29 cellular contexts compared by ENCODE assay signal in genomic region chr4:102529977-102530376, GRCh38. TPM values are rescaled to one million over a fixed set of nuclear protein-coding genes. Genes with fewer than 3 reads are reported as not detected.
DNase-seq lines count a peak whose midpoint lies in the region; ATAC-seq and TF ChIP-seq lines count a peak whose summit lies in the region.
"Had no signal": no experiment of that assay in that cellular context is flagged by ENCODE, and none has a peak within 500 bp of the region (broad histone marks: within the 10 kb centered on the region; RNA-seq: fewer than 3 reads in every experiment).

No MANE protein-coding gene starts in this region.

- no peak overlapping the region for H2BK120ac ChIP-seq in mesendoderm (ENCODE audit: low read depth, low read length)

- H3K4me3 Mint-ChIP-seq in activated naive CD4-positive, alpha-beta T cell treated with anti-CD3 and anti-CD28 coated beads, Interleukin-2, amount 50 U/mL, for 24 hours: peak overlapping the region; percentile 68
- H3K4me3 Mint-ChIP-seq in activated T-helper 17 cell treated with anti-CD3 and anti-CD28 coated beads, Interleukin-2, amount 50 U/mL, for 72 hours: peak overlapping the region; percentile 19
- H3K4me3 Mint-ChIP-seq: neural crest cell; T-helper 1 cell treated with Interleukin-12 subunit alpha and Interleukin-12 subunit beta and Interleukin-4 antibody, amounts not matched to agents 30 μg/mL and 1 μg/mL, for 36 hours had no signal

- no peak overlapping the region for H2BK5ac ChIP-seq in mesendoderm (ENCODE audit: low read length)

- no peaks in the 10 kb centered on the region for H3K9me2 ChIP-seq in hepatocyte (replicated peaks; ENCODE audit: insufficient read depth)
- H3K9me2 ChIP-seq: SK-N-SH had no signal

- H3K27me3 Mint-ChIP-seq in activated naive CD4-positive, alpha-beta T cell treated with anti-CD3 and anti-CD28 coated beads, Interleukin-2, amount 50 U/mL, for 24 hours: no peaks in the 10 kb centered on the region
- H3K27me3 Mint-ChIP-seq in activated T-helper 17 cell treated with anti-CD3 and anti-CD28 coated beads, Interleukin-2, amount 50 U/mL, for 72 hours: no peaks in the 10 kb centered on the region

- H3K4me2 ChIP-seq in hepatocyte: peak overlapping the region; percentile 5
- no peak overlapping the region for H3K4me2 ChIP-seq in mesendoderm (ENCODE audit: low read length)
- H3K4me2 ChIP-seq: SK-N-SH had no signal

- H3K9me3 ChIP-seq in hepatocyte (ENCODE audit: low read depth) (no peaks in the 10 kb centered on the region), body of pancreas (no peaks in the 10 kb centered on the region)
- H3K9me3 ChIP-seq: breast epithelium, SK-N-SH, stomach had no signal

- H3K56ac ChIP-seq in mesendoderm (ENCODE audit: low read length): no peak overlapping the region

- H4K20me1 ChIP-seq in hepatocyte (ENCODE audit: insufficient read depth, poor library complexity, severe bottlenecking): no peaks in the 10 kb centered on the region

- H3K27me3 ChIP-seq in hepatocyte: no peaks in the 10 kb centered on the region
- H3K27me3 ChIP-seq in body of pancreas: no peaks in the 10 kb centered on the region
- no peaks in the 10 kb centered on the region for H3K27me3 ChIP-seq in mesendoderm (ENCODE audit: insufficient read depth, low read length, poor library complexity)
- H3K27me3 ChIP-seq: breast epithelium, stomach had no signal

- intact Hi-C loops in body of pancreas (cut with DNase I): no loop called here

- H3K79me2 ChIP-seq in hepatocyte: peaks cover 22% of the 10 kb centered on the region
- no peaks in the 10 kb centered on the region for H3K79me2 ChIP-seq in mesendoderm (ENCODE audit: control insufficient read depth, insufficient read depth, low read length)
- H3K79me2 ChIP-seq: parathyroid adenoma had no signal

- peaks cover 48% of the 10 kb centered on the region for H3K36me3 Mint-ChIP-seq in activated naive CD4-positive, alpha-beta T cell treated with anti-CD3 and anti-CD28 coated beads, Interleukin-2, amount 50 U/mL, for 24 hours
- peaks cover 100% of the 10 kb centered on the region for H3K36me3 Mint-ChIP-seq in activated T-helper 17 cell treated with anti-CD3 and anti-CD28 coated beads, Interleukin-2, amount 50 U/mL, for 72 hours (ENCODE audit: low read depth)

- no peaks in the 10 kb centered on the region for H3K79me1 ChIP-seq in mesendoderm (ENCODE audit: low read length)

- H3K9me3 Mint-ChIP-seq in activated naive CD4-positive, alpha-beta T cell treated with anti-CD3 and anti-CD28 coated beads, Interleukin-2, amount 50 U/mL, for 24 hours: no peaks in the 10 kb centered on the region
- no peaks in the 10 kb centered on the region for H3K9me3 Mint-ChIP-seq in activated T-helper 17 cell treated with anti-CD3 and anti-CD28 coated beads, Interleukin-2, amount 50 U/mL, for 72 hours
- H3K9me3 Mint-ChIP-seq: neural crest cell; T-helper 1 cell treated with Interleukin-12 subunit alpha and Interleukin-12 subunit beta and Interleukin-4 antibody, amounts not matched to agents 30 μg/mL and 1 μg/mL, for 36 hours had no signal

- H3K27ac Mint-ChIP-seq in activated naive CD4-positive, alpha-beta T cell treated with anti-CD3 and anti-CD28 coated beads, Interleukin-2, amount 50 U/mL, for 24 hours: peak overlapping the region; percentile 70
- peak overlapping the region; percentile 65 for H3K27ac Mint-ChIP-seq in activated T-helper 17 cell treated with anti-CD3 and anti-CD28 coated beads, Interleukin-2, amount 50 U/mL, for 72 hours
- H3K27ac Mint-ChIP-seq: T-helper 1 cell treated with Interleukin-12 subunit alpha and Interleukin-12 subunit beta and Interleukin-4 antibody, amounts not matched to agents 30 μg/mL and 1 μg/mL, for 36 hours had no signal

- no peak for TF ChIP-seq POLR2A in body of pancreas (IDR thresholded peaks at IDR 0.05)

- ATAC-seq in activated T-helper 17 cell treated with anti-CD3 and anti-CD28 coated beads, Interleukin-2, amount 50 U/mL, for 72 hours (replicated peaks): no peak
- no peak for ATAC-seq in body of pancreas
- ATAC-seq: HepG2, left cardiac atrium, PC-3 had no signal

- H3K4me1 Mint-ChIP-seq in activated naive CD4-positive, alpha-beta T cell treated with anti-CD3 and anti-CD28 coated beads, Interleukin-2, amount 50 U/mL, for 24 hours: peaks cover 92% of the 10 kb centered on the region
- H3K4me1 Mint-ChIP-seq in activated T-helper 17 cell treated with anti-CD3 and anti-CD28 coated beads, Interleukin-2, amount 50 U/mL, for 72 hours: peaks cover 58% of the 10 kb centered on the region

- 26% methylated on average over 1 of the region's 1 CpG for WGBS in hepatocyte (ENCODE audit: low lambda C conversion rate, missing lambda C conversion rate)
- WGBS in body of pancreas, 2 donors: 63 to 75% methylated on average over 1 of the region's 1 CpG
- no CpG with 5 or more reads among the region's 1 CpG for WGBS in mesendoderm (ENCODE audit: extremely low coverage, insufficient coverage, low lambda C conversion rate)

- TF ChIP-seq CTCF in hepatocyte (IDR thresholded peaks at IDR 0.05; ENCODE audit: poor library complexity) (no peak), body of pancreas (IDR thresholded peaks at IDR 0.05) (no peak)

- H3K23ac ChIP-seq in mesendoderm (ENCODE audit: low read length): no peak overlapping the region

- no peak overlapping the region for H3K9ac ChIP-seq in mesendoderm (ENCODE audit: low read length)
- H3K9ac ChIP-seq: parathyroid adenoma, SK-N-SH had no signal

- no peak overlapping the region for H2AFZ ChIP-seq in hepatocyte
- H2AFZ ChIP-seq: parathyroid adenoma had no signal

- no peak overlapping the region for H4K5ac ChIP-seq in mesendoderm (ENCODE audit: low read length)

- no peak overlapping the region for H3K4ac ChIP-seq in mesendoderm (ENCODE audit: low read depth, low read length)

- no peak overlapping the region for H3K4me3 ChIP-seq in hepatocyte
- no peak overlapping the region for H3K4me3 ChIP-seq in body of pancreas
- no peak overlapping the region for H3K4me3 ChIP-seq in mesendoderm (ENCODE audit: low read length)
- H3K4me3 ChIP-seq: breast epithelium, lung, skin epidermis, stomach had no signal

- no peak overlapping the region for H2AK5ac ChIP-seq in mesendoderm (ENCODE audit: low read length)

- DNase-seq in activated naive CD4-positive, alpha-beta T cell treated with anti-CD3 and anti-CD28 coated beads, Interleukin-2, amount 50 U/mL, for 16 hours: no peak
- DNase-seq in hepatocyte (ENCODE audit: low spot score) (no peak), body of pancreas (no peak), mesendoderm (no peak)
- no peak for DNase-seq in stimulated activated naive CD4-positive, alpha-beta T cell (lab: John Stamatoyannopoulos, UW)
- DNase-seq: activated CD4-positive, CD25-positive, alpha-beta regulatory T cell; activated effector memory CD4-positive, alpha-beta T cell treated with anti-CD3 and anti-CD28 coated beads, Interleukin-2, amount 50 U/mL, for 16 hours; activated T-cell treated with anti-CD3 and anti-CD28 coated beads for 4 hours; HCEC 1CT; hypothalamus; Karpas-422; left cardiac atrium; NCI-H1417 treated with DMSO at 0.1 percent for 48 hours; NCI-H2081; NCI-H524 treated with DMSO at 0.1 percent for 48 hours; NK-92 treated with Interleukin-12 subunit alpha and Interleukin-12 subunit beta, amount 100 ng/mL, for 24 hours; PC-3; SK-N-SH; stimulated activated CD4-positive, alpha-beta T cell treated with anti-CD3 and anti-CD28 coated beads, Interleukin-1b, Interleukin-23, amount 100 ng/mL, for 48 hours; stomach had no signal

- H3K4me1 ChIP-seq in hepatocyte (ENCODE audit: insufficient read depth) (peaks cover 27% of the 10 kb centered on the region), body of pancreas (no peaks in the 10 kb centered on the region), mesendoderm (ENCODE audit: control insufficient read depth, low read depth, low read length) (no peaks in the 10 kb centered on the region)
- H3K4me1 ChIP-seq: breast epithelium, parathyroid adenoma had no signal

- no peak overlapping the region for H3K18ac ChIP-seq in mesendoderm (ENCODE audit: low read length)

- H2BK15ac ChIP-seq in mesendoderm (replicated peaks; ENCODE audit: low read depth): no peak overlapping the region

- H3K36me3 ChIP-seq in hepatocyte (replicated peaks; ENCODE audit: insufficient read depth, low read depth) (no peaks in the 10 kb centered on the region), body of pancreas (replicated peaks in 1 of 2; ENCODE audit: insufficient read depth in 1 of 2, low read depth in 2 of 2) (no peaks in the 10 kb centered on the region), mesendoderm (ENCODE audit: control insufficient read depth, insufficient read depth, low read length) (no peaks in the 10 kb centered on the region)
- H3K36me3 ChIP-seq: breast epithelium had no signal

- H3K27ac ChIP-seq in hepatocyte: peak overlapping the region; percentile 27
- no peak overlapping the region for H3K27ac ChIP-seq in body of pancreas
- H3K27ac ChIP-seq in mesendoderm (ENCODE audit: low read depth, low read length): no peak overlapping the region
- H3K27ac ChIP-seq: breast epithelium, parathyroid adenoma, skin epidermis, stomach had no signal

- H4K8ac ChIP-seq in mesendoderm (ENCODE audit: low read depth, low read length): no peak overlapping the region

RNA-seq across cellular contexts. Expression of gene NFKB1, which starts 28.8 kb away (rescaled TPM):
- total RNA-seq in activated T-helper 17 cell treated with anti-CD3 and anti-CD28 coated beads, Interleukin-2, amount 50 U/mL, for 72 hours: 100 to 1,000 TPM; 103 to 110 TPM
- total RNA-seq in hepatocyte (21.9 and 22.8 TPM in 2 replicates), body of pancreas (10 to 100 TPM; 14.5 to 20.5 TPM)
- 21.1 and 21.5 TPM in 2 replicates for polyA plus RNA-seq in hepatocyte
- 4.9 TPM for polyA plus RNA-seq in mesendoderm (2013, experiment 1 of 2)
- 5.2 TPM for polyA plus RNA-seq in mesendoderm (2013, experiment 2 of 2)
